ENCODE assay signal across 9 cellular contexts in the genomic region with DNA sequence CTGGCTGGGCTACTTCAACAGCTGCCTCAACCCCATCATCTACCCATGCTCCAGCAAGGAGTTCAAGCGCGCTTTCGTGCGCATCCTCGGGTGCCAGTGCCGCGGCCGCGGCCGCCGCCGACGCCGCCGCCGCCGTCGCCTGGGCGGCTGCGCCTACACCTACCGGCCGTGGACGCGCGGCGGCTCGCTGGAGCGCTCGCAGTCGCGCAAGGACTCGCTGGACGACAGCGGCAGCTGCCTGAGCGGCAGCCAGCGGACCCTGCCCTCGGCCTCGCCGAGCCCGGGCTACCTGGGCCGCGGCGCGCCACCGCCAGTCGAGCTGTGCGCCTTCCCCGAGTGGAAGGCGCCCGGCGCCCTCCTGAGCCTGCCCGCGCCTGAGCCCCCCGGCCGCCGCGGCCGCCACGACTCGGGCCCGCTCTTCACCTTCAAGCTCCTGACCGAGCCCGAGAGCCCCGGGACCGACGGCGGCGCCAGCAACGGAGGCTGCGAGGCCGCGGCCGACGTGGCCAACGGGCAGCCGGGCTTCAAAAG. TPM values are rescaled to one million over a fixed set of nuclear protein-coding genes. Genes with fewer than 3 reads are reported as not detected.
DNase-seq lines count a peak whose midpoint lies in the region; ATAC-seq and TF ChIP-seq lines count a peak whose summit lies in the region.
"Had no signal": no experiment of that assay in that cellular context is flagged by ENCODE, and none has a peak within 500 bp of the region (broad histone marks: within the 10 kb centered on the region; RNA-seq: fewer than 3 reads in every experiment).

No MANE protein-coding gene starts in this region.

- H3K36me3 ChIP-seq in HUES64 (ENCODE audit: insufficient read depth, low read length) (no peaks in the 10 kb centered on the region), body of pancreas (replicated peaks in 1 of 2; ENCODE audit: insufficient read depth in 1 of 2, low read depth in 2 of 2) (no peaks in the 10 kb centered on the region), iPS-20b (ENCODE audit: insufficient read depth, low read depth, low read length) (no peaks in the 10 kb centered on the region), skeletal muscle satellite cell (ENCODE audit: insufficient read depth, low read length) (no peaks in the 10 kb centered on the region), MG63 (no peaks in the 10 kb centered on the region)

- TF ChIP-seq CTCF in body of pancreas (IDR thresholded peaks at IDR 0.05): no peak
- TF ChIP-seq CTCF in natural killer cell (IDR thresholded peaks at IDR 0.05): no peak

- H3K4me1 ChIP-seq in HUES64 (ENCODE audit: insufficient read depth, low read length) (no peaks in the 10 kb centered on the region), body of pancreas (peaks cover 3% of the 10 kb centered on the region), iPS-20b (ENCODE audit: insufficient read depth, low read length) (no peaks in the 10 kb centered on the region), skeletal muscle satellite cell (ENCODE audit: control insufficient read depth, insufficient read depth, low read length) (peaks cover 47% of the 10 kb centered on the region)

- peaks cover 47 to 79% of the 10 kb centered on the region in 2 donors for H3K27me3 Mint-ChIP-seq in natural killer cell (ENCODE audit: low read depth in 2 of 2)

- no peak for TF ChIP-seq POLR2A in body of pancreas (IDR thresholded peaks at IDR 0.05)

- H3K4me1 Mint-ChIP-seq in natural killer cell: peaks cover 5 to 6% of the 10 kb centered on the region in 2 donors

- H3K9me3 Mint-ChIP-seq in natural killer cell: no peaks in the 10 kb centered on the region

- H3K9me3 ChIP-seq in HUES64 (ENCODE audit: insufficient read depth, low read depth, low read length) (no peaks in the 10 kb centered on the region), body of pancreas (no peaks in the 10 kb centered on the region), iPS-20b (ENCODE audit: insufficient read depth, low read depth, low read length) (no peaks in the 10 kb centered on the region), skeletal muscle satellite cell (replicated peaks; ENCODE audit: low read length) (no peaks in the 10 kb centered on the region), MG63 (no peaks in the 10 kb centered on the region)

- peak overlapping the region; percentile 73 for H3K4me2 ChIP-seq in skeletal muscle satellite cell (ENCODE audit: low read length)
- H3K4me2 ChIP-seq: PC-9 had no signal

- H3K9ac ChIP-seq in HUES64 (ENCODE audit: low read depth, low read length): peak overlapping the region; percentile 62; the same call in 1 of the 2 replicates
- no peak overlapping the region for H3K9ac ChIP-seq in iPS-20b (ENCODE audit: low read depth, low read length)
- peak overlapping the region; percentile 32 for H3K9ac ChIP-seq in skeletal muscle satellite cell (ENCODE audit: low read depth, low read length)

- 2% methylated on average over 76 of the region's 76 CpGs for WGBS in HUES64
- WGBS in body of pancreas, 2 donors: 2% methylated on average over 74 of the region's 76 CpGs; no CpG with 5 or more reads in 1 of the 2 donors

- peaks cover 62% of the 10 kb centered on the region for H3K27me3 ChIP-seq in HUES64 (ENCODE audit: insufficient read depth, low read length)
- no peaks in the 10 kb centered on the region for H3K27me3 ChIP-seq in body of pancreas
- peaks cover 60% of the 10 kb centered on the region for H3K27me3 ChIP-seq in iPS-20b (ENCODE audit: insufficient read depth, low read length)
- H3K27me3 ChIP-seq in skeletal muscle satellite cell (ENCODE audit: control insufficient read depth, insufficient read depth, low read length): no peaks in the 10 kb centered on the region
- no peaks in the 10 kb centered on the region for H3K27me3 ChIP-seq in MG63

- peak in 3 of 4 donors; percentile 15 to 40 (median 24) for DNase-seq in body of pancreas
- DNase-seq in AG08395 (ENCODE audit: low spot score): no peak
- no peak for DNase-seq in NCI-H2029 treated with DMSO at 0.1 percent for 48 hours (lab: John Stamatoyannopoulos, UW)
- DNase-seq in MG63: no peak
- DNase-seq in natural killer cell: no peak

- peaks cover 8% of the 10 kb centered on the region for H3K36me3 Mint-ChIP-seq in natural killer cell

- H3K27ac ChIP-seq in HUES64 (ENCODE audit: low read depth, low read length) (no peak overlapping the region), body of pancreas (no peak overlapping the region), iPS-20b (ENCODE audit: low read length) (no peak overlapping the region)
- H3K27ac ChIP-seq: PC-9 had no signal

- ATAC-seq in body of pancreas: peak; percentile 38
- ATAC-seq in natural killer cell: no peak

- H3K4me3 Mint-ChIP-seq in natural killer cell: no peak overlapping the region

- intact Hi-C loops in body of pancreas (cut with DNase I): no loop called here
- intact Hi-C loops in natural killer cell (cut with micrococcal nuclease): no loop called here

- H3K4me3 ChIP-seq in HUES64 (ENCODE audit: low read length) (peak overlapping the region; percentile 58), body of pancreas (no peak overlapping the region), iPS-20b (ENCODE audit: low read length) (peak overlapping the region; percentile 60; the same call in 1 of the 2 replicates), skeletal muscle satellite cell (ENCODE audit: low read length) (peak overlapping the region; percentile 63), MG63 (no peak overlapping the region)
- H3K4me3 ChIP-seq: PC-9 had no signal

- H3K27ac Mint-ChIP-seq in natural killer cell: no peak overlapping the region

RNA-seq across cellular contexts. Expression of a gene that starts 36.9 kb away (rescaled TPM):
- polyA plus RNA-seq in HUES64 (2013, experiment 1 of 2): 65.2 TPM
- 66.1 TPM for polyA plus RNA-seq in HUES64 (2013, experiment 2 of 2)
- 10 to 100 TPM; 11.2 to 26.4 TPM for total RNA-seq in body of pancreas
- total RNA-seq in skeletal muscle satellite cell (2012; rRNA removed): 33.4 and 47.9 TPM in 2 replicates
- total RNA-seq in MG63 (2014; rRNA removed; shearing (Covaris generic); ENCODE audit: low replicate concordance): 52.3 and 59.6 TPM in 2 replicates
- total RNA-seq in natural killer cell: 10 to 100 TPM; 28.1 to 34.9 (median 33.6) TPM

RNA-seq across cellular contexts. Expression of a gene that starts 55.7 kb away (rescaled TPM):
- 0.10 TPM for polyA plus RNA-seq in HUES64 (2013, experiment 1 of 2)
- 0.25 TPM for polyA plus RNA-seq in HUES64 (2013, experiment 2 of 2)
- total RNA-seq in body of pancreas: 1 to 10 TPM in 1 of 2 donors, under 1 TPM in 1; 0.26 to 4.0 TPM
- 0.25 and 0.87 TPM in 2 replicates for total RNA-seq in skeletal muscle satellite cell (2012; rRNA removed)
- total RNA-seq in MG63 (2014; rRNA removed; shearing (Covaris generic); ENCODE audit: low replicate concordance): 0.25 and 0.56 TPM in 2 replicates
- not detected for total RNA-seq in natural killer cell

Comparison
In these comparisons a context has a peak if more than half of its experiments do, and no peak if none do; other contexts are left out.
1. H3K4me3 ChIP-seq: peak in HUES64 (single experiment), iPS-20b (single experiment) and skeletal muscle satellite cell (single experiment); none in body of pancreas (0 of 2) and MG63 (single experiment).
2. DNase-seq: peak in body of pancreas (3 of 4); none in AG08395 (single experiment), NCI-H2029 treated with DMSO at 0.1 percent for 48 hours (single experiment), MG63 (single experiment) and natural killer cell (single experiment).